ENCODE assay signal across 24 cellular contexts in the genomic region with DNA sequence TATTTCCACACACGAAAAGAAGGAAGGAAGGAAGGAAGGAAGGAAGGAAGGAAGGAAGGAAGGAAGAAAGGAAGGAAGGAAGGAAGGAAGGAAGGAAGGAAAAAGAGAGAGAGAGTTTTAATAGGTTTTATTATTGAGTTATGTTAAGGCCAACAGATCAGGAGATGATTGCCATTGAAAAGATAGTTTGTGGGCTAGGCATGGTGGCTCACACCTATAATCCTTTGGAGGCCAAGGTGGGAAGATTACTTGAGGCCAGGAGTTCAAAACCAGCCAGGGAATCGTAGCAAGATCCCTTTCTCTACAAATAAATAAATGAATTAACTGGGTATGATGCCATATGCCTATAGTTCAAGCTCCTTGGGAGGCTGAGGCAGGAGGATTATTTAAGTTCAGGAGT.
DNase-seq lines count a peak whose midpoint lies in the region; ATAC-seq and TF ChIP-seq lines count a peak whose summit lies in the region.
"Had no signal": no experiment of that assay in that cellular context is flagged by ENCODE, and none has a peak within 500 bp of the region (broad histone marks: within the 10 kb centered on the region; RNA-seq: fewer than 3 reads in every experiment).

No MANE protein-coding gene starts in this region.

- no peak overlapping the region for H3K4me3 Mint-ChIP-seq in glutamatergic neuron (ENCODE audit: unreplicated experiment)
- H3K4me3 Mint-ChIP-seq: CD14-positive monocyte; CD4-positive, alpha-beta memory T cell; CD4-positive, CD25-positive, alpha-beta regulatory T cell; CD8-positive, alpha-beta memory T cell had no signal

- H3K9ac ChIP-seq in SK-N-MC (ENCODE audit: insufficient read length), result no peak overlapping the region
- H3K9ac ChIP-seq: BLaER1 had no signal

- POLR2A ChIA-PET in A673 (lab: Charles Lee; ENCODE audit: low non-redundant PET), result no interaction called here

- H3K36me3 Mint-ChIP-seq in glutamatergic neuron (ENCODE audit: unreplicated experiment), result no peaks in the 10 kb centered on the region
- H3K36me3 Mint-ChIP-seq: CD14-positive monocyte; CD4-positive, alpha-beta memory T cell; CD4-positive, CD25-positive, alpha-beta regulatory T cell; CD8-positive, alpha-beta memory T cell had no signal

- intact Hi-C loops in A673 (cut with micrococcal nuclease; ENCODE audit: unreplicated experiment), result loop anchor here (1.0 to 10.0 kb wide), 8 partner anchors 56 to 977 kb away; no protein-coding TSS in a partner anchor
- intact Hi-C loops in left ventricle myocardium superior (cut with micrococcal nuclease), result no loop called here

- no peak overlapping the region for H3K4me3 ChIP-seq in A673 (ENCODE audit: low read depth, low read length, poor library complexity, severe bottlenecking)
- no peak overlapping the region for H3K4me3 ChIP-seq in SK-N-MC
- H3K4me3 ChIP-seq: A549, BLaER1, GM12878 had no signal

- H3K36me3 ChIP-seq in A673 (ENCODE audit: insufficient read depth, low read length, poor library complexity, severe bottlenecking), result no peaks in the 10 kb centered on the region
- H3K36me3 ChIP-seq in SK-N-MC (ENCODE audit: insufficient read depth, low read length), result no peaks in the 10 kb centered on the region
- H3K36me3 ChIP-seq: BE2C, BLaER1 had no signal

- TF ChIP-seq CTCF in A673 (conservative IDR thresholded peaks at IDR 0.05; ENCODE audit: low read depth, low read length) (no peak), glutamatergic neuron (IDR thresholded peaks at IDR 0.05; ENCODE audit: partially characterized antibody, unreplicated experiment) (no peak)

- peaks cover 16% of the 10 kb centered on the region for H3K4me1 ChIP-seq in A673 (ENCODE audit: insufficient read depth, low read length, poor library complexity, severe bottlenecking)
- H3K4me1 ChIP-seq: A549, BLaER1 had no signal

- H3K27me3 Mint-ChIP-seq in glutamatergic neuron (ENCODE audit: unreplicated experiment), result peaks cover 2% of the 10 kb centered on the region
- H3K27me3 Mint-ChIP-seq: CD4-positive, alpha-beta memory T cell; CD4-positive, CD25-positive, alpha-beta regulatory T cell; CD8-positive, alpha-beta memory T cell had no signal

- DNase-seq in A673 (ENCODE audit: low spot score) (peak; percentile 78), SK-N-MC (ENCODE audit: low read depth, low spot score) (peak; percentile 72), glutamatergic neuron (no peak), mesenteric fat pad (ENCODE audit: low spot score) (no peak), putamen (ENCODE audit: low spot score) (no peak), left ventricle myocardium superior (no peak)
- DNase-seq: ACHN; BE2C; C1 segment of cervical spinal cord; CD4-positive, alpha-beta memory T cell; CD4-positive, CD25-positive, alpha-beta regulatory T cell; CD8-positive, alpha-beta memory T cell; COR-L47; DMS 273 treated with DMSO at 0.1 percent for 48 hours; DMS153; DMS79; DND-41; EL; GDM1 had no signal

- H3K4me1 Mint-ChIP-seq in glutamatergic neuron (ENCODE audit: low read depth, unreplicated experiment), result peaks cover 25% of the 10 kb centered on the region
- H3K4me1 Mint-ChIP-seq: CD14-positive monocyte; CD4-positive, alpha-beta memory T cell; CD4-positive, CD25-positive, alpha-beta regulatory T cell; CD8-positive, alpha-beta memory T cell had no signal

- H3K9me3 Mint-ChIP-seq in glutamatergic neuron (ENCODE audit: unreplicated experiment), result peaks cover 7% of the 10 kb centered on the region

- peak overlapping the region; percentile 39 for H3K27ac Mint-ChIP-seq in glutamatergic neuron (ENCODE audit: unreplicated experiment)
- H3K27ac Mint-ChIP-seq: CD14-positive monocyte; CD4-positive, alpha-beta memory T cell; CD4-positive, CD25-positive, alpha-beta regulatory T cell; CD8-positive, alpha-beta memory T cell had no signal

- H3K27ac ChIP-seq in A673 (ENCODE audit: low read depth, low read length, poor library complexity, severe bottlenecking) (peak overlapping the region; percentile 82), SK-N-MC (peak overlapping the region; percentile 82)
- H3K27ac ChIP-seq: 22Rv1, A549, BLaER1 had no signal

- peaks cover 9% of the 10 kb centered on the region for H3K9me3 ChIP-seq in A673 (ENCODE audit: low read depth, low read length, poor library complexity, severe bottlenecking)
- H3K9me3 ChIP-seq in SK-N-MC (ENCODE audit: low read depth, low read length), result no peaks in the 10 kb centered on the region
- H3K9me3 ChIP-seq: A549, BE2C, BLaER1 had no signal

- CTCF ChIA-PET in A673 (lab: Charles Lee), result no interaction called here

- ATAC-seq in left ventricle myocardium superior, result no peak
- ATAC-seq: A549, GM12878 had no signal

- H3K27me3 ChIP-seq in A673 (replicated peaks; ENCODE audit: insufficient read depth, low read depth, low read length, poor library complexity), result no peaks in the 10 kb centered on the region
- H3K27me3 ChIP-seq: BE2C, BLaER1 had no signal

- no TSS peak for BruUV-seq in A673 (replicated peaks; lab: Mats Ljungman, UMichigan)

Comparison
In these comparisons a context has a peak if more than half of its experiments do, and no peak if none do; other contexts are left out.
1. DNase-seq: peak in A673 (single experiment) and SK-N-MC (single experiment); none in glutamatergic neuron (single experiment), mesenteric fat pad (single experiment), putamen (single experiment) and left ventricle myocardium superior (single experiment).